ENCODE assay signal across 8 cellular contexts in genomic region chr11:18727499-18728236, GRCh38. TPM values are rescaled to one million over a fixed set of nuclear protein-coding genes. Genes with fewer than 3 reads are reported as not detected.
DNase-seq lines count a peak whose midpoint lies in the region; ATAC-seq and TF ChIP-seq lines count a peak whose summit lies in the region.

No MANE protein-coding gene starts in this region.

- no peak overlapping the region for H3K4me2 ChIP-seq in GM23338

- H3K36me3 Mint-ChIP-seq in GM23338 (ENCODE audit: low read depth) = no peaks in the 10 kb centered on the region; the same call in 2 of the 3 replicates

- H3K9me2 ChIP-seq in GM23338 (ENCODE audit: insufficient read depth) = no peaks in the 10 kb centered on the region

- H3K4me1 ChIP-seq in GM23338 (ENCODE audit: insufficient read depth) (peaks cover 7% of the 10 kb centered on the region; the same call in 1 of the 2 replicates), right cardiac atrium (ENCODE audit: control insufficient read depth, insufficient read depth, low read length) (no peaks in the 10 kb centered on the region)

- no peaks in the 10 kb centered on the region; the same call in 2 of the 3 replicates for H3K9me3 Mint-ChIP-seq in GM23338

- intact Hi-C loops in right cardiac atrium (cut with DNase I) = no loop called here

- no peaks in the 10 kb centered on the region for H3F3A ChIP-seq in GM23338 (replicated peaks; ENCODE audit: low read depth)

- H3K27me3 ChIP-seq in GM23338 (ENCODE audit: insufficient read depth) = no peaks in the 10 kb centered on the region
- H3K27me3 ChIP-seq in right cardiac atrium (ENCODE audit: control insufficient read depth, insufficient read depth) = no peaks in the 10 kb centered on the region

- no peaks in the 10 kb centered on the region; the same call in 1 of the 2 replicates for H4K20me1 ChIP-seq in GM23338 (replicated peaks; ENCODE audit: insufficient read depth)

- H3K36me3 ChIP-seq in GM23338 (ENCODE audit: insufficient read depth) = no peaks in the 10 kb centered on the region

- H3K79me2 ChIP-seq in GM23338 (replicated peaks; ENCODE audit: insufficient read depth) = no peaks in the 10 kb centered on the region

- H3K4me1 Mint-ChIP-seq in GM23338 = peaks cover 23% of the 10 kb centered on the region

- ATAC-seq in GM23338 (peak; percentile 79), right cardiac atrium (peak; percentile 57 to 60), GM19035 (IDR thresholded peaks at IDR 0.05; ENCODE audit: unreplicated experiment) (no peak), GM21723 (IDR thresholded peaks at IDR 0.05; ENCODE audit: unreplicated experiment) (no peak)

- H3K9me3 ChIP-seq in right cardiac atrium (ENCODE audit: control insufficient read depth, low read length) = no peaks in the 10 kb centered on the region

- 46% methylated on average over 10 of the region's 10 CpGs for WGBS in right cardiac atrium

- H3K27me3 Mint-ChIP-seq in GM23338 (ENCODE audit: insufficient read depth, low read depth, poor library complexity) = peaks cover 7% of the 10 kb centered on the region

- H3K27ac Mint-ChIP-seq in GM23338 = no peak overlapping the region

- peak; percentile 77 to 84 for TF ChIP-seq CTCF in GM23338 (conservative IDR thresholded peaks at IDR 0.05; ENCODE audit: low read depth in 2 of 2)

- H3K4me3 ChIP-seq in GM23338 = no peak overlapping the region
- no peak overlapping the region for H3K4me3 ChIP-seq in right cardiac atrium (ENCODE audit: low read length)

- no peak overlapping the region for H3K4me3 Mint-ChIP-seq in GM23338

- H2AFZ ChIP-seq in GM23338 = no peak overlapping the region

- DNase-seq in DMS53 treated with DMSO at 0.1 percent for 48 hours (lab: John Stamatoyannopoulos, UW; ENCODE audit: unreplicated experiment) (peak; percentile 29), GM23338 (ENCODE audit: low spot score) (peak; percentile 84), RKO (ENCODE audit: low spot score) (peak; percentile 42), right cardiac atrium (peak in 1 of 3 donors; percentile 31)
- peak; percentile 40 for DNase-seq in activated naive CD8-positive, alpha-beta T cell treated with anti-CD3 and anti-CD28 coated beads, Interleukin-2, amount 50 U/mL, for 16 hours (ENCODE audit: low read depth, low spot score)
- DNase-seq in stimulated activated CD4-positive, alpha-beta T cell treated with anti-CD3 and anti-CD28 coated beads, Interleukin-1b, Interleukin-23, amount 100 ng/mL, for 48 hours = peak; percentile 40

- H3K27ac ChIP-seq in GM23338 (ENCODE audit: low read depth) = no peak overlapping the region
- no peak overlapping the region for H3K27ac ChIP-seq in right cardiac atrium (ENCODE audit: low read length)

TF ChIP-seq in GM23338, 12 proteins besides CTCF, POLR2A, EP300 and RAD21:
- TF ChIP-seq JUNB (IDR thresholded peaks at IDR 0.05; ENCODE audit: unreplicated experiment) = no peak
- TF ChIP-seq, protein P1, sequence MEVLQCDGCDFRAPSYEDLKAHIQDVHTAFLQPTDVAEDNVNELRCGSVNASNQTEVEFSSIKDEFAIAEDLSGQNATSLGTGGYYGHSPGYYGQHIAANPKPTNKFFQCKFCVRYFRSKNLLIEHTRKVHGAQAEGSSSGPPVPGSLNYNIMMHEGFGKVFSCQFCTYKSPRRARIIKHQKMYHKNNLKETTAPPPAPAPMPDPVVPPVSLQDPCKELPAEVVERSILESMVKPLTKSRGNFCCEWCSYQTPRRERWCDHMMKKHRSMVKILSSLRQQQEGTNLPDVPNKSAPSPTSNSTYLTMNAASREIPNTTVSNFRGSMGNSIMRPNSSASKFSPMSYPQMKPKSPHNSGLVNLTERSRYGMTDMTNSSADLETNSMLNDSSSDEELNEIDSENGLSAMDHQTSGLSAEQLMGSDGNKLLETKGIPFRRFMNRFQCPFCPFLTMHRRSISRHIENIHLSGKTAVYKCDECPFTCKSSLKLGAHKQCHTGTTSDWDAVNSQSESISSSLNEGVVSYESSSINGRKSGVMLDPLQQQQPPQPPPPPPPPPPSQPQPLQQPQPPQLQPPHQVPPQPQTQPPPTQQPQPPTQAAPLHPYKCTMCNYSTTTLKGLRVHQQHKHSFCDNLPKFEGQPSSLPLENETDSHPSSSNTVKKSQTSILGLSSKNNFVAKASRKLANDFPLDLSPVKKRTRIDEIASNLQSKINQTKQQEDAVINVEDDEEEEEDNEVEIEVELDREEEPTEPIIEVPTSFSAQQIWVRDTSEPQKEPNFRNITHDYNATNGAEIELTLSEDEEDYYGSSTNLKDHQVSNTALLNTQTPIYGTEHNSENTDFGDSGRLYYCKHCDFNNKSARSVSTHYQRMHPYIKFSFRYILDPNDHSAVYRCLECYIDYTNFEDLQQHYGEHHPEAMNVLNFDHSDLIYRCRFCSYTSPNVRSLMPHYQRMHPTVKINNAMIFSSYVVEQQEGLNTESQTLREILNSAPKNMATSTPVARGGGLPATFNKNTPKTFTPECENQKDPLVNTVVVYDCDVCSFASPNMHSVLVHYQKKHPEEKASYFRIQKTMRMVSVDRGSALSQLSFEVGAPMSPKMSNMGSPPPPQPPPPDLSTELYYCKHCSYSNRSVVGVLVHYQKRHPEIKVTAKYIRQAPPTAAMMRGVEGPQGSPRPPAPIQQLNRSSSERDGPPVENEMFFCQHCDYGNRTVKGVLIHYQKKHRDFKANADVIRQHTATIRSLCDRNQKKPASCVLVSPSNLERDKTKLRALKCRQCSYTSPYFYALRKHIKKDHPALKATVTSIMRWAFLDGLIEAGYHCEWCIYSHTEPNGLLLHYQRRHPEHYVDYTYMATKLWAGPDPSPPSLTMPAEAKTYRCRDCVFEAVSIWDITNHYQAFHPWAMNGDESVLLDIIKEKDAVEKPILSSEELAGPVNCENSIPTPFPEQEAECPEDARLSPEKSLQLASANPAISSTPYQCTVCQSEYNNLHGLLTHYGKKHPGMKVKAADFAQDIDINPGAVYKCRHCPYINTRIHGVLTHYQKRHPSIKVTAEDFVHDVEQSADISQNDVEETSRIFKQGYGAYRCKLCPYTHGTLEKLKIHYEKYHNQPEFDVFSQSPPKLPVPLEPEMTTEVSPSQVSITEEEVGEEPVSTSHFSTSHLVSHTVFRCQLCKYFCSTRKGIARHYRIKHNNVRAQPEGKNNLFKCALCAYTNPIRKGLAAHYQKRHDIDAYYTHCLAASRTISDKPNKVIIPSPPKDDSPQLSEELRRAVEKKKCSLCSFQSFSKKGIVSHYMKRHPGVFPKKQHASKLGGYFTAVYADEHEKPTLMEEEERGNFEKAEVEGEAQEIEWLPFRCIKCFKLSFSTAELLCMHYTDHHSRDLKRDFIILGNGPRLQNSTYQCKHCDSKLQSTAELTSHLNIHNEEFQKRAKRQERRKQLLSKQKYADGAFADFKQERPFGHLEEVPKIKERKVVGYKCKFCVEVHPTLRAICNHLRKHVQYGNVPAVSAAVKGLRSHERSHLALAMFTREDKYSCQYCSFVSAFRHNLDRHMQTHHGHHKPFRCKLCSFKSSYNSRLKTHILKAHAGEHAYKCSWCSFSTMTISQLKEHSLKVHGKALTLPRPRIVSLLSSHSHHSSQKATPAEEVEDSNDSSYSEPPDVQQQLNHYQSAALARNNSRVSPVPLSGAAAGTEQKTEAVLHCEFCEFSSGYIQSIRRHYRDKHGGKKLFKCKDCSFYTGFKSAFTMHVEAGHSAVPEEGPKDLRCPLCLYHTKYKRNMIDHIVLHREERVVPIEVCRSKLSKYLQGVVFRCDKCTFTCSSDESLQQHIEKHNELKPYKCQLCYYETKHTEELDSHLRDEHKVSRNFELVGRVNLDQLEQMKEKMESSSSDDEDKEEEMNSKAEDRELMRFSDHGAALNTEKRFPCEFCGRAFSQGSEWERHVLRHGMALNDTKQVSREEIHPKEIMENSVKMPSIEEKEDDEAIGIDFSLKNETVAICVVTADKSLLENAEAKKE (CRISPR knock-in tag; IDR thresholded peaks at IDR 0.05) = peak; percentile 59; the same call in 1 of the 2 replicates

RNA-seq across cellular contexts. Expression of gene IGSF22, which starts 1.7 kb away (rescaled TPM):
- not detected in 2 replicates for total RNA-seq in GM23338 (2014; rRNA removed; shearing (Covaris generic))
- polyA plus RNA-seq in GM23338 (2016; fragmentation: Nextera tagmentation; extraction: Ambion mirVana) (0.37 and 0.85 TPM in 2 replicates), right cardiac atrium (0.66 TPM)
- 1 to 10 TPM; 1.0 to 1.3 (median 1.1) TPM for total RNA-seq in right cardiac atrium

RNA-seq across cellular contexts. Expression of gene TMEM86A, which starts 29.1 kb away (rescaled TPM):
- 0.45 and 0.70 TPM in 2 replicates for total RNA-seq in GM23338 (2014; rRNA removed; shearing (Covaris generic))
- polyA plus RNA-seq in GM23338 (2016; fragmentation: Nextera tagmentation; extraction: Ambion mirVana) = 0.91 and 0.99 TPM in 2 replicates
- total RNA-seq in right cardiac atrium = 1 to 10 TPM; 4.6 to 6.8 (median 5.1) TPM
- polyA plus RNA-seq in right cardiac atrium = 3.6 TPM

Comparison
In these comparisons a context has a peak if more than half of its experiments do, and no peak if none do; other contexts are left out.
1. ATAC-seq: peak in GM23338 (single experiment) and right cardiac atrium (2 of 2); none in GM19035 (single experiment) and GM21723 (single experiment).